In genomic region chr7:112462236-112462635, GRCh38 we compare ENCODE assay signal across 9 cellular contexts. TPM values are rescaled to one million over a fixed set of nuclear protein-coding genes. Genes with fewer than 3 reads are reported as not detected.
A peak's percentile ranks its signal among the peaks of the same experiment; 100 is the strongest.
DNase-seq lines count a peak whose midpoint lies in the region; ATAC-seq, FAIRE-seq and TF ChIP-seq lines count a peak whose summit lies in the region.
"Had no signal": no experiment of that assay in that cellular context is flagged by ENCODE, and none has a peak within 500 bp of the region (broad histone marks: within the 10 kb centered on the region; RNA-seq: fewer than 3 reads in every experiment).

No MANE protein-coding gene starts in this region.

- H3K27ac ChIP-seq in RWPE2 (ENCODE audit: poor library complexity, severe bottlenecking): no peak overlapping the region
- no peak overlapping the region for H3K27ac ChIP-seq in small intestine (ENCODE audit: low read depth in 1 of 2, low read length in 1 of 2)
- H3K27ac ChIP-seq in GM23338 (ENCODE audit: low read depth): no peak overlapping the region

- H3K27me3 ChIP-seq in RWPE2 (ENCODE audit: insufficient read depth, poor library complexity, severe bottlenecking) (no peaks in the 10 kb centered on the region), small intestine (ENCODE audit: control insufficient read depth in 2 of 2, insufficient read depth in 2 of 2, low read length in 2 of 2) (no peaks in the 10 kb centered on the region), GM23338 (ENCODE audit: insufficient read depth) (no peaks in the 10 kb centered on the region)

- H3K4me1 Mint-ChIP-seq in immature natural killer cell (no peaks in the 10 kb centered on the region), GM23338 (no peaks in the 10 kb centered on the region)
- H3K4me1 Mint-ChIP-seq: activated CD8-positive, alpha-beta memory T cell treated with anti-CD3 and anti-CD28 coated beads, Interleukin-2, amount 10 ng/mL, durations not matched to agents 7 days and 5 days had no signal

- H3K27me3 Mint-ChIP-seq in immature natural killer cell (ENCODE audit: low read depth in 3 of 3) (peaks cover 0 to 4% (median 2%) of the 10 kb centered on the region in 3 donors), GM23338 (ENCODE audit: insufficient read depth, low read depth, poor library complexity) (no peaks in the 10 kb centered on the region)
- H3K27me3 Mint-ChIP-seq: activated CD8-positive, alpha-beta memory T cell treated with anti-CD3 and anti-CD28 coated beads, Interleukin-2, amount 10 ng/mL, durations not matched to agents 7 days and 5 days had no signal

- H3K4me2 ChIP-seq in GM23338: no peak overlapping the region

- H3K4me1 ChIP-seq in RWPE2 (ENCODE audit: insufficient read depth, poor library complexity, severe bottlenecking) (peaks cover 8% of the 10 kb centered on the region), small intestine (ENCODE audit: control insufficient read depth in 2 of 2, insufficient read depth in 1 of 2, low read depth in 1 of 2, low read length in 1 of 2) (no peaks in the 10 kb centered on the region), GM23338 (ENCODE audit: insufficient read depth) (no peaks in the 10 kb centered on the region)

- no peak for FAIRE-seq in small intestine (lab: Jason Lieb, UNC)

- no peaks in the 10 kb centered on the region for H3K9me3 ChIP-seq in RWPE2 (ENCODE audit: severe bottlenecking)
- H3K9me3 ChIP-seq in small intestine (ENCODE audit: control insufficient read depth, low read depth): no peaks in the 10 kb centered on the region

- H3F3A ChIP-seq in GM23338 (replicated peaks; ENCODE audit: low read depth): no peaks in the 10 kb centered on the region

- peaks cover 17 to 59% (median 17%) of the 10 kb centered on the region in 3 donors for H3K36me3 Mint-ChIP-seq in immature natural killer cell
- peaks cover 87% of the 10 kb centered on the region for H3K36me3 Mint-ChIP-seq in GM23338 (ENCODE audit: low read depth)

- H3K9me3 Mint-ChIP-seq in immature natural killer cell (no peaks in the 10 kb centered on the region), GM23338 (no peaks in the 10 kb centered on the region)

- H3K9me2 ChIP-seq in GM23338 (ENCODE audit: insufficient read depth): no peaks in the 10 kb centered on the region

- ATAC-seq in RWPE2 (ENCODE audit: low read depth) (peak; percentile 91), GM23338 (no peak)
- ATAC-seq: activated CD8-positive, alpha-beta memory T cell treated with anti-CD3 and anti-CD28 coated beads, Interleukin-2, amount 10 ng/mL, durations not matched to agents 7 days and 5 days had no signal

- H3K79me2 ChIP-seq in GM23338 (replicated peaks; ENCODE audit: insufficient read depth): peaks cover 27% of the 10 kb centered on the region

- peaks cover 12% of the 10 kb centered on the region for H4K20me1 ChIP-seq in GM23338 (replicated peaks; ENCODE audit: insufficient read depth)

- H3K4me3 ChIP-seq in RWPE2 (ENCODE audit: severe bottlenecking) (no peak overlapping the region), small intestine (ENCODE audit: low read depth in 1 of 2, low read length in 2 of 2) (no peak overlapping the region), GM23338 (no peak overlapping the region)

- H3K4me3 Mint-ChIP-seq in immature natural killer cell (no peak overlapping the region), GM23338 (no peak overlapping the region)
- H3K4me3 Mint-ChIP-seq: activated CD8-positive, alpha-beta memory T cell treated with anti-CD3 and anti-CD28 coated beads, Interleukin-2, amount 10 ng/mL, durations not matched to agents 7 days and 5 days had no signal

- H3K36me3 ChIP-seq in RWPE2 (ENCODE audit: low read depth) (peaks cover 97% of the 10 kb centered on the region), small intestine (ENCODE audit: control insufficient read depth in 2 of 2, insufficient read depth in 2 of 2, low read length in 2 of 2) (peaks cover 5 to 21% of the 10 kb centered on the region in 2 donors), GM23338 (ENCODE audit: insufficient read depth) (peaks cover 72% of the 10 kb centered on the region)

- TF ChIP-seq CTCF in RWPE2 (IDR thresholded peaks at IDR 0.05; ENCODE audit: poor library complexity, severe bottlenecking) (no peak), GM10266 (IDR thresholded peaks at IDR 0.05; ENCODE audit: control insufficient read depth, insufficient read depth, low read depth, missing control alignments) (no peak), GM23338 (conservative IDR thresholded peaks at IDR 0.05; ENCODE audit: low read depth in 2 of 2) (no peak)

- DNase-seq in HT1080 (ENCODE audit: low read depth) (peak; percentile 78), RWPE2 (ENCODE audit: low spot score) (no peak), globus pallidus (ENCODE audit: low spot score) (peak; percentile 52), small intestine (peak; percentile 86), immature natural killer cell (no peak), GM10266 (ENCODE audit: extremely low spot score) (no peak), GM23338 (ENCODE audit: low spot score) (no peak)
- no peak for DNase-seq in effector CD4-positive, alpha-beta T cell
- DNase-seq: activated CD8-positive, alpha-beta memory T cell treated with anti-CD3 and anti-CD28 coated beads, Interleukin-2, amount 10 ng/mL, durations not matched to agents 7 days and 5 days had no signal

- H2AFZ ChIP-seq in GM23338: no peak overlapping the region

- no peak overlapping the region for H3K27ac Mint-ChIP-seq in immature natural killer cell
- H3K27ac Mint-ChIP-seq in GM23338: no peak overlapping the region
- H3K27ac Mint-ChIP-seq: activated CD8-positive, alpha-beta memory T cell treated with anti-CD3 and anti-CD28 coated beads, Interleukin-2, amount 10 ng/mL, durations not matched to agents 7 days and 5 days had no signal

TF ChIP-seq in GM23338, 12 proteins besides CTCF, POLR2A, EP300 and RAD21:
- no peak for TF ChIP-seq EZH2 (IDR thresholded peaks at IDR 0.05; ENCODE audit: low read depth, unreplicated experiment)

RNA-seq across cellular contexts. Expression of gene IFRD1, which starts 12.0 kb away (rescaled TPM):
- 33.7 and 35.7 TPM in 2 replicates for total RNA-seq in HT1080 (2014; rRNA removed; shearing (Covaris generic))
- polyA plus RNA-seq in HT1080 (2015; cell fraction: cytosol; rRNA removed): 39.2 and 45.8 TPM in 2 replicates
- 73.0 and 80.3 TPM in 2 replicates for polyA plus RNA-seq in HT1080 (2015; cell fraction: nucleus; rRNA removed)
- polyA plus RNA-seq in small intestine (10 to 100 TPM; 41.9 to 58.4 (median 49.0) TPM), immature natural killer cell (10 to 100 TPM; 18.8 to 43.7 (median 21.8) TPM), GM23338 (2016; fragmentation: Nextera tagmentation; extraction: Ambion mirVana) (59.6 and 69.6 TPM in 2 replicates)
- total RNA-seq in GM23338 (2014; rRNA removed; shearing (Covaris generic)): 73.6 TPM in 2 replicates

RNA-seq across cellular contexts. Expression of gene LSMEM1, which starts 18.6 kb away (rescaled TPM):
- 0.37 and 0.43 TPM in 2 replicates for total RNA-seq in HT1080 (2014; rRNA removed; shearing (Covaris generic))
- polyA plus RNA-seq in HT1080 (2015; cell fraction: cytosol; rRNA removed): 0.17 and 0.50 TPM in 2 replicates
- 1.4 and 4.2 TPM in 2 replicates for polyA plus RNA-seq in HT1080 (2015; cell fraction: nucleus; rRNA removed)
- polyA plus RNA-seq in small intestine (10 to 100 TPM in 1 of 3 donors, 1 to 10 TPM in 2; 1.7 to 38.2 (median 6.2) TPM), immature natural killer cell (under 1 TPM in 2 of 3 donors, not detected in 1; 0.36 to 0.48 TPM), GM23338 (2016; fragmentation: Nextera tagmentation; extraction: Ambion mirVana) (0.52 and 0.71 TPM in 2 replicates)
- total RNA-seq in GM23338 (2014; rRNA removed; shearing (Covaris generic)): 0.21 and 0.27 TPM in 2 replicates

Comparison
In these comparisons a context has a peak if more than half of its experiments do, and no peak if none do; other contexts are left out.
1. DNase-seq: peak in HT1080 (single experiment), globus pallidus (single experiment) and small intestine (single experiment); none in RWPE2 (single experiment), immature natural killer cell (0 of 3), GM10266 (single experiment), effector CD4-positive, alpha-beta T cell (single experiment) and GM23338 (single experiment).